ENCODE assay signal across 9 cellular contexts in genomic region chr7:55557666-55558188, GRCh38.
DNase-seq lines count a peak whose midpoint lies in the region; ATAC-seq and TF ChIP-seq lines count a peak whose summit lies in the region.
"Had no signal": no experiment of that assay in that cellular context is flagged by ENCODE, and none has a peak within 500 bp of the region (broad histone marks: within the 10 kb centered on the region; RNA-seq: fewer than 3 reads in every experiment).

No MANE protein-coding gene starts in this region.

- H3K9me3 Mint-ChIP-seq in effector memory CD8-positive, alpha-beta T cell = no peaks in the 10 kb centered on the region
- H3K9me3 Mint-ChIP-seq: nephron had no signal

- DNase-seq in GM13977 (ENCODE audit: low spot score) (peak; percentile 72), NCI-H2227 treated with DMSO at 0.1 percent for 48 hours (lab: John Stamatoyannopoulos, UW) (no peak), COR-L47 (lab: John Stamatoyannopoulos, UW) (no peak), NCI-H226 (no peak)
- DNase-seq in effector memory CD8-positive, alpha-beta T cell = no peak
- no peak for DNase-seq in central memory CD4-positive, alpha-beta T cell

- peaks cover 21% of the 10 kb centered on the region for H3K36me3 Mint-ChIP-seq in effector memory CD8-positive, alpha-beta T cell (ENCODE audit: insufficient read depth)

- H3K27me3 Mint-ChIP-seq in effector memory CD8-positive, alpha-beta T cell = no peaks in the 10 kb centered on the region

- H3K4me1 Mint-ChIP-seq in effector memory CD8-positive, alpha-beta T cell (ENCODE audit: low read depth in 2 of 2) = peaks cover 84 to 92% of the 10 kb centered on the region in 2 donors

- H3K4me3 Mint-ChIP-seq in effector memory CD8-positive, alpha-beta T cell = peak overlapping the region; percentile 43 to 44
- H3K4me3 Mint-ChIP-seq: nephron had no signal

- peak overlapping the region; percentile 81 to 85 for H3K27ac Mint-ChIP-seq in effector memory CD8-positive, alpha-beta T cell

- in situ Hi-C loops in GM13977 (cut with MboI; ENCODE audit: low pct_unique_long_range_greater_than_20kb, low sequenced_read_pairs, unreplicated experiment) = no loop called here

- peak; percentile 79 for ATAC-seq in GM21360 (IDR thresholded peaks at IDR 0.05; ENCODE audit: unreplicated experiment)
- peak; percentile 82 for ATAC-seq in HG03439 (IDR thresholded peaks at IDR 0.05; ENCODE audit: unreplicated experiment)
- ATAC-seq in effector memory CD8-positive, alpha-beta T cell (replicated peaks) = peak; percentile 60

- TF ChIP-seq CTCF in GM13977 (IDR thresholded peaks at IDR 0.05; ENCODE audit: extremely low read depth, insufficient read depth, missing control alignments) = no peak
